In the genomic region with DNA sequence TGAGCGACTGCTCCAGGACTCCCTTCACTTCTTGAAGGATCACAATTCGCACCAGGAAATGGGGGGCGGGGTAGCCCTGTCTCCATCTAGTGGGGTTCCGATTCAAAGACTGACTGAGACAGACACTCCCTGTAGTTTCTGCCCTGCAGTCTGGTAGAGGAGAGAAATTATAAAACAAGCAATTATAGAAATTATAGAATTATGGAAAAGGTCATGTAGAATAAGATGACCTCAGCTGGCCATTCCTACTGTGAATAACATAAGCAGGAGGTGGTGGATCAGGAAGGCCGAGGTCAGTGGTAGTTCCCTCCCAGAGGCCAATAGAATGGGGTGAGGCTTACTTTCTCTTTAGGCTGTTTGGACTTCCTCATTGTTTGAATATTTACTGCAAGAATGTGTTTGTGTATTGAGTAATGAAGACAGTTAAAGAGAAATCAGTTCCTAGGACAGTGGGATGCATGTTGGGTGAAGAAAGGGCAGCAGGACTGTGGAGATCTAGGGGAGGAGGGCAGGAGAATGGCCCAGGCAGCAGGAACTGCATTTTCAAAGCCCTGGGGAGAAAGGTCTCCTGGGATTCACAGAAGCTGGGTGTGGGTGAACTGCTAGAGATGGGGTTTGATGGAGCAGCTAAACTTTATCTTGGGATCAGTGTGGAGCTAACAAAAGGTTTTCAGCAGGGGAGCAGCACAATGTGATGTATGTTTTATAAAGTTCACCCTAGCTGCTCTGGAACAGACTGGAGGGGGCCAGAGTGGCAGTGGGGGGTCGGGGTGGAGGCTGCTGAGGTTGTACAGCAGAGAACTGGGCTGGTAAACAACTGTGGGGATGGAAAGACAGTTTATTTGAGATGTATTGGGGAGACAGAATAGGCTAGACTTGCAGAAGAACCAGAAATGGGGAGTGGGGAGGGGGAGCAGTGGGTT, we compare ENCODE assay signal across 1 cellular context.
A peak's percentile ranks its signal among the peaks of the same experiment; 100 is the strongest.
TF ChIP-seq lines count a peak whose summit lies in the region.

No MANE protein-coding gene starts in this region.

TF ChIP-seq in HepG2, 621 proteins besides CTCF, POLR2A, EP300 and RAD21 (continued from another document and continues in another):
- TF ChIP-seq AKNA (CRISPR knock-in tag; IDR thresholded peaks at IDR 0.05; ENCODE audit: borderline replicate concordance) (no peak), AFF4 (CRISPR knock-in tag; IDR thresholded peaks at IDR 0.05) (no peak), NFYB (CRISPR knock-in tag; IDR thresholded peaks at IDR 0.05) (no peak), ZNF124 (CRISPR knock-in tag; IDR thresholded peaks at IDR 0.05) (peak; percentile 49; the same call in 1 of the 2 replicates), NFE2 (CRISPR knock-in tag; IDR thresholded peaks at IDR 0.05) (no peak), ZNF773 (CRISPR knock-in tag; IDR thresholded peaks at IDR 0.05; ENCODE audit: borderline replicate concordance) (no peak), CBFB (CRISPR knock-in tag; IDR thresholded peaks at IDR 0.05) (no peak), MEIS1 (CRISPR knock-in tag; IDR thresholded peaks at IDR 0.05; ENCODE audit: borderline replicate concordance) (no peak), BRCA1 (CRISPR knock-in tag; IDR thresholded peaks at IDR 0.05) (no peak), MAFK (conservative IDR thresholded peaks at IDR 0.05 in 1 of 2, IDR thresholded peaks at IDR 0.05 in 1 of 2; ENCODE audit: low read length in 2 of 2) (no peak), SRSF4 (IDR thresholded peaks at IDR 0.05; ENCODE audit: low read depth, low read length, poor library complexity, severe bottlenecking) (no peak), SAP130 (CRISPR knock-in tag; IDR thresholded peaks at IDR 0.05; ENCODE audit: low read depth) (peak; percentile 90), ZNF614 (CRISPR knock-in tag; IDR thresholded peaks at IDR 0.05; ENCODE audit: borderline replicate concordance) (peak; percentile 79; the same call in 1 of the 2 replicates), ZFP41 (CRISPR knock-in tag; IDR thresholded peaks at IDR 0.05; ENCODE audit: borderline replicate concordance) (no peak), CEBPG (CRISPR knock-in tag; IDR thresholded peaks at IDR 0.05) (peak; percentile 89), ZNF501 (CRISPR knock-in tag; IDR thresholded peaks at IDR 0.05) (no peak; the same call in 1 of the 2 replicates), CENPBD1 (CRISPR knock-in tag; IDR thresholded peaks at IDR 0.05; ENCODE audit: borderline replicate concordance, low read depth) (no peak), NFAT5 (CRISPR knock-in tag; IDR thresholded peaks at IDR 0.05) (no peak), RARA (CRISPR knock-in tag; IDR thresholded peaks at IDR 0.05) (peak; percentile 80), BRF2 (CRISPR knock-in tag; IDR thresholded peaks at IDR 0.05) (0 out of 2 replicates have a peak, but pooled peaks have one; percentile 16), HNRNPH1 (optimal IDR thresholded peaks at IDR 0.05; ENCODE audit: low read depth, low read length) (no peak), KAT8 (CRISPR knock-in tag; IDR thresholded peaks at IDR 0.05) (peak; percentile 86), MXI1 (IDR thresholded peaks at IDR 0.05; ENCODE audit: borderline replicate concordance, low read depth, low read length) (no peak)
- TF ChIP-seq, protein P1, sequence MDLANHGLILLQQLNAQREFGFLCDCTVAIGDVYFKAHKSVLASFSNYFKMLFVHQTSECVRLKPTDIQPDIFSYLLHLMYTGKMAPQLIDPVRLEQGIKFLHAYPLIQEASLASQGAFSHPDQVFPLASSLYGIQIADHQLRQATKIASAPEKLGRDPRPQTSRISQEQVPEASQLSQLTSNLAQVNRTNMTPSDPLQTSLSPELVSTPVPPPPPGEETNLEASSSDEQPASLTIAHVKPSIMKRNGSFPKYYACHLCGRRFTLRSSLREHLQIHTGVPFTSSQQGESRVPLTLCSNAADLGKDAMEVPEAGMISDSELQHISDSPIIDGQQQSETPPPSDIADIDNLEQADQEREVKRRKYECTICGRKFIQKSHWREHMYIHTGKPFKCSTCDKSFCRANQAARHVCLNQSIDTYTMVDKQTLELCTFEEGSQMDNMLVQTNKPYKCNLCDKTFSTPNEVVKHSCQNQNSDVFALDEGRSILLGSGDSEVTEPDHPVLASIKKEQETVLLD (CRISPR knock-in tag; IDR thresholded peaks at IDR 0.05; ENCODE audit: low read depth) = 0 out of 2 replicates have a peak, but pooled peaks have one; percentile 26
- TF ChIP-seq, protein P2, sequence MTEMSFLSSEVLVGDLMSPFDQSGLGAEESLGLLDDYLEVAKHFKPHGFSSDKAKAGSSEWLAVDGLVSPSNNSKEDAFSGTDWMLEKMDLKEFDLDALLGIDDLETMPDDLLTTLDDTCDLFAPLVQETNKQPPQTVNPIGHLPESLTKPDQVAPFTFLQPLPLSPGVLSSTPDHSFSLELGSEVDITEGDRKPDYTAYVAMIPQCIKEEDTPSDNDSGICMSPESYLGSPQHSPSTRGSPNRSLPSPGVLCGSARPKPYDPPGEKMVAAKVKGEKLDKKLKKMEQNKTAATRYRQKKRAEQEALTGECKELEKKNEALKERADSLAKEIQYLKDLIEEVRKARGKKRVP (CRISPR knock-in tag; IDR thresholded peaks at IDR 0.05) = peak in 1 of 2 experiments; percentile 60; a peak in 1 of 4 replicates
- TF ChIP-seq, protein P3, sequence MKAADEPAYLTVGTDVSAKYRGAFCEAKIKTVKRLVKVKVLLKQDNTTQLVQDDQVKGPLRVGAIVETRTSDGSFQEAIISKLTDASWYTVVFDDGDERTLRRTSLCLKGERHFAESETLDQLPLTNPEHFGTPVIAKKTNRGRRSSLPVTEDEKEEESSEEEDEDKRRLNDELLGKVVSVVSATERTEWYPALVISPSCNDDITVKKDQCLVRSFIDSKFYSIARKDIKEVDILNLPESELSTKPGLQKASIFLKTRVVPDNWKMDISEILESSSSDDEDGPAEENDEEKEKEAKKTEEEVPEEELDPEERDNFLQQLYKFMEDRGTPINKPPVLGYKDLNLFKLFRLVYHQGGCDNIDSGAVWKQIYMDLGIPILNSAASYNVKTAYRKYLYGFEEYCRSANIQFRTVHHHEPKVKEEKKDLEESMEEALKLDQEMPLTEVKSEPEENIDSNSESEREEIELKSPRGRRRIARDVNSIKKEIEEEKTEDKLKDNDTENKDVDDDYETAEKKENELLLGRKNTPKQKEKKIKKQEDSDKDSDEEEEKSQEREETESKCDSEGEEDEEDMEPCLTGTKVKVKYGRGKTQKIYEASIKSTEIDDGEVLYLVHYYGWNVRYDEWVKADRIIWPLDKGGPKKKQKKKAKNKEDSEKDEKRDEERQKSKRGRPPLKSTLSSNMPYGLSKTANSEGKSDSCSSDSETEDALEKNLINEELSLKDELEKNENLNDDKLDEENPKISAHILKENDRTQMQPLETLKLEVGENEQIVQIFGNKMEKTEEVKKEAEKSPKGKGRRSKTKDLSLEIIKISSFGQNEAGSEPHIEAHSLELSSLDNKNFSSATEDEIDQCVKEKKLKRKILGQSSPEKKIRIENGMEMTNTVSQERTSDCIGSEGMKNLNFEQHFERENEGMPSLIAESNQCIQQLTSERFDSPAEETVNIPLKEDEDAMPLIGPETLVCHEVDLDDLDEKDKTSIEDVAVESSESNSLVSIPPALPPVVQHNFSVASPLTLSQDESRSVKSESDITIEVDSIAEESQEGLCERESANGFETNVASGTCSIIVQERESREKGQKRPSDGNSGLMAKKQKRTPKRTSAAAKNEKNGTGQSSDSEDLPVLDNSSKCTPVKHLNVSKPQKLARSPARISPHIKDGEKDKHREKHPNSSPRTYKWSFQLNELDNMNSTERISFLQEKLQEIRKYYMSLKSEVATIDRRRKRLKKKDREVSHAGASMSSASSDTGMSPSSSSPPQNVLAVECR (CRISPR knock-in tag; IDR thresholded peaks at IDR 0.05; ENCODE audit: borderline replicate concordance) = 0 out of 2 replicates have a peak, but pooled peaks have one; percentile 37
